ENCODE assay signal across 19 cellular contexts in genomic region chr16:35596467-35596866, GRCh38.
DNase-seq lines count a peak whose midpoint lies in the region; FAIRE-seq and TF ChIP-seq lines count a peak whose summit lies in the region.
"Had no signal": no experiment of that assay in that cellular context is flagged by ENCODE, and none has a peak within 500 bp of the region (broad histone marks: within the 10 kb centered on the region; RNA-seq: fewer than 3 reads in every experiment).

No MANE protein-coding gene starts in this region.

- peaks cover 67% of the 10 kb centered on the region for H3K9me3 ChIP-seq in endodermal cell (ENCODE audit: control insufficient read depth, low read length)
- H3K9me3 ChIP-seq in keratinocyte (ENCODE audit: control insufficient read depth, low read depth, low read length), result no peaks in the 10 kb centered on the region
- H3K9me3 ChIP-seq: HAP-1 had no signal

- peaks cover 86% of the 10 kb centered on the region for H3K9me3 Mint-ChIP-seq in endodermal cell
- H3K9me3 Mint-ChIP-seq in activated CD4-positive, alpha-beta T cell treated with anti-CD3 and anti-CD28 coated beads, Interleukin-2, amount 10 ng/mL, durations not matched to agents 7 days and 5 days, result peaks cover 32% of the 10 kb centered on the region

- H3K27me3 Mint-ChIP-seq in endodermal cell (ENCODE audit: insufficient read depth), result no peaks in the 10 kb centered on the region
- no peaks in the 10 kb centered on the region for H3K27me3 Mint-ChIP-seq in activated CD4-positive, alpha-beta T cell treated with anti-CD3 and anti-CD28 coated beads, Interleukin-2, amount 10 ng/mL, durations not matched to agents 7 days and 5 days
- H3K27me3 Mint-ChIP-seq: CD4-positive, alpha-beta memory T cell had no signal

- POLR2A ChIA-PET in activated CD4-positive, alpha-beta T cell treated with anti-CD3 and anti-CD28 coated beads, Interleukin-2, amount 10 ng/mL, durations not matched to agents 7 days and 5 days (lab: Charles Lee), result no interaction called here

- peak; percentile 72 for TF ChIP-seq EP300 in Ishikawa (IDR thresholded peaks at IDR 0.05; ENCODE audit: borderline replicate concordance)

- H3K36me3 Mint-ChIP-seq in endodermal cell (ENCODE audit: low read depth), result no peaks in the 10 kb centered on the region
- no peaks in the 10 kb centered on the region for H3K36me3 Mint-ChIP-seq in activated CD4-positive, alpha-beta T cell treated with anti-CD3 and anti-CD28 coated beads, Interleukin-2, amount 10 ng/mL, durations not matched to agents 7 days and 5 days (ENCODE audit: low read depth)
- H3K36me3 Mint-ChIP-seq: CD14-positive monocyte; CD4-positive, alpha-beta memory T cell had no signal

- peak overlapping the region; percentile 19 for H2AFZ ChIP-seq in keratinocyte (ENCODE audit: control insufficient read depth, low read length)
- H2AFZ ChIP-seq: GM23248 had no signal

- no peaks in the 10 kb centered on the region for H3K9me1 ChIP-seq in keratinocyte (ENCODE audit: control insufficient read depth, extremely low read depth, insufficient read depth, low read length)

- 90 to 92% methylated on average over 4 of the region's 4 CpGs for WGBS in endodermal cell (ENCODE audit: insufficient coverage in 1 of 2, insufficient read length in 1 of 2), 2 experiments

- H3K4me3 ChIP-seq in endodermal cell (ENCODE audit: low read length) (peak overlapping the region; percentile 47), keratinocyte (ENCODE audit: control insufficient read depth in 2 of 3, extremely low read depth in 1 of 3, insufficient read depth in 2 of 3, low read depth in 1 of 3, low read length in 3 of 3) (no peak overlapping the region)
- H3K4me3 ChIP-seq: BLaER1, GM23248, HAP-1 had no signal

- no peak overlapping the region for H3K4me3 Mint-ChIP-seq in endodermal cell
- no peak overlapping the region for H3K4me3 Mint-ChIP-seq in activated CD4-positive, alpha-beta T cell treated with anti-CD3 and anti-CD28 coated beads, Interleukin-2, amount 10 ng/mL, durations not matched to agents 7 days and 5 days
- H3K4me3 Mint-ChIP-seq: CD14-positive monocyte; CD4-positive, alpha-beta memory T cell had no signal

- H4K20me1 ChIP-seq in keratinocyte (ENCODE audit: control insufficient read depth, extremely low read depth, insufficient read depth, low read length), result no peaks in the 10 kb centered on the region
- H4K20me1 ChIP-seq: BLaER1 had no signal

- H3K27ac Mint-ChIP-seq in endodermal cell, result no peak overlapping the region
- H3K27ac Mint-ChIP-seq in activated CD4-positive, alpha-beta T cell treated with anti-CD3 and anti-CD28 coated beads, Interleukin-2, amount 10 ng/mL, durations not matched to agents 7 days and 5 days, result no peak overlapping the region
- H3K27ac Mint-ChIP-seq: CD14-positive monocyte; CD4-positive, alpha-beta memory T cell had no signal

- dilution Hi-C loops in keratinocyte (cut with MboI; ENCODE audit: extremely low pct_ligation_motif_present, low sequenced_read_pairs), result no loop called here

- TF ChIP-seq RAD21 in Ishikawa (IDR thresholded peaks at IDR 0.05; ENCODE audit: low read depth), result no peak

- H3K27ac ChIP-seq in endodermal cell (ENCODE audit: low read depth, low read length) (no peak overlapping the region), keratinocyte (ENCODE audit: control insufficient read depth, insufficient read depth, low read length) (peak overlapping the region; percentile 98)
- H3K27ac ChIP-seq: BLaER1, GM23248 had no signal

- H3K79me2 ChIP-seq in keratinocyte (ENCODE audit: control insufficient read depth, insufficient read depth, low read length), result no peaks in the 10 kb centered on the region

- H3K9ac ChIP-seq in endodermal cell (ENCODE audit: extremely low read depth, low read length, poor library complexity, severe bottlenecking), result no peak overlapping the region
- no peak overlapping the region for H3K9ac ChIP-seq in keratinocyte (ENCODE audit: control insufficient read depth, extremely low read depth, insufficient read depth, low read length)
- H3K9ac ChIP-seq: BLaER1, GM23248 had no signal

- TF ChIP-seq CTCF in endodermal cell (conservative IDR thresholded peaks at IDR 0.05) (no peak), keratinocyte (optimal IDR thresholded peaks at IDR 0.05 in 1 of 3, IDR thresholded peaks at IDR 0.05 in 1 of 3, conservative IDR thresholded peaks at IDR 0.05 in 1 of 3; ENCODE audit: extremely low read depth in 1 of 3, insufficient read depth in 2 of 3, low read length in 3 of 3) (no peak)

- no peaks in the 10 kb centered on the region for H3K36me3 ChIP-seq in endodermal cell (ENCODE audit: control insufficient read depth, insufficient read depth, low read length)
- no peaks in the 10 kb centered on the region for H3K36me3 ChIP-seq in keratinocyte (ENCODE audit: control insufficient read depth in 2 of 2, extremely low read depth in 1 of 2, insufficient read depth in 2 of 2, low read length in 2 of 2)
- H3K36me3 ChIP-seq: BLaER1, HAP-1 had no signal

- peak; percentile 77 for FAIRE-seq in keratinocyte (lab: Jason Lieb, UNC)
- FAIRE-seq: GM12892, GM18507, HTR-8/SVneo had no signal

- no peaks in the 10 kb centered on the region for H3K4me1 Mint-ChIP-seq in endodermal cell
- H3K4me1 Mint-ChIP-seq in activated CD4-positive, alpha-beta T cell treated with anti-CD3 and anti-CD28 coated beads, Interleukin-2, amount 10 ng/mL, durations not matched to agents 7 days and 5 days, result no peaks in the 10 kb centered on the region
- H3K4me1 Mint-ChIP-seq: CD14-positive monocyte; CD4-positive, alpha-beta memory T cell had no signal

- CTCF ChIA-PET in activated CD4-positive, alpha-beta T cell treated with anti-CD3 and anti-CD28 coated beads, Interleukin-2, amount 10 ng/mL, durations not matched to agents 7 days and 5 days (lab: Charles Lee), result no interaction called here

- H3K4me2 ChIP-seq in keratinocyte (ENCODE audit: control insufficient read depth, extremely low read depth, insufficient read depth, low read depth, low read length), result peak overlapping the region; percentile 29
- H3K4me2 ChIP-seq: BLaER1 had no signal

- H3K27me3 ChIP-seq in endodermal cell (ENCODE audit: control insufficient read depth, insufficient read depth, low read length, poor library complexity, severe bottlenecking) (no peaks in the 10 kb centered on the region), keratinocyte (ENCODE audit: control insufficient read depth, extremely low read depth, insufficient read depth, low read length) (no peaks in the 10 kb centered on the region)
- H3K27me3 ChIP-seq: BLaER1 had no signal

- H3K4me1 ChIP-seq in endodermal cell (ENCODE audit: control insufficient read depth, insufficient read depth, low read length), result no peaks in the 10 kb centered on the region
- peaks cover 31% of the 10 kb centered on the region for H3K4me1 ChIP-seq in keratinocyte (ENCODE audit: control insufficient read depth, extremely low read depth, insufficient read depth, low read length)
- H3K4me1 ChIP-seq: HAP-1 had no signal

- DNase-seq in NCI-H82 treated with DMSO at 0.1 percent for 48 hours (lab: John Stamatoyannopoulos, UW; ENCODE audit: unreplicated experiment) (peak; percentile 54), endodermal cell (no peak), keratinocyte (ENCODE audit: low read depth, low spot score) (no peak), RPMI8226 (no peak)
- no peak for DNase-seq in activated effector memory CD4-positive, alpha-beta T cell treated with anti-CD3 and anti-CD28 coated beads, Interleukin-2, amount 50 U/mL, for 16 hours
- DNase-seq in activated CD4-positive, alpha-beta T cell treated with anti-CD3 and anti-CD28 coated beads, Interleukin-2, amount 10 ng/mL, durations not matched to agents 7 days and 5 days, result no peak
- DNase-seq: 8988T; CD4-positive, alpha-beta memory T cell; DMS153; DMS79; GDM1; GM23248 had no signal

TF ChIP-seq in Ishikawa, 13 proteins besides CTCF, POLR2A, EP300 and RAD21 (continues in another document):
- TF ChIP-seq CEBPB (IDR thresholded peaks at IDR 0.05) (no peak), REST (IDR thresholded peaks at IDR 0.05; ENCODE audit: low read depth) (no peak), MAX (IDR thresholded peaks at IDR 0.05) (no peak), ZBTB7A (IDR thresholded peaks at IDR 0.05; ENCODE audit: low read depth) (no peak), USF1 (IDR thresholded peaks at IDR 0.05) (no peak), TAF1 (IDR thresholded peaks at IDR 0.05; ENCODE audit: low read depth) (no peak), TEAD4 (IDR thresholded peaks at IDR 0.05) (peak; percentile 62), EGR1 (IDR thresholded peaks at IDR 0.05) (no peak), YY1 (IDR thresholded peaks at IDR 0.05; ENCODE audit: low read depth) (no peak)
